24 cellular contexts compared by ENCODE assay signal in the genomic region with DNA sequence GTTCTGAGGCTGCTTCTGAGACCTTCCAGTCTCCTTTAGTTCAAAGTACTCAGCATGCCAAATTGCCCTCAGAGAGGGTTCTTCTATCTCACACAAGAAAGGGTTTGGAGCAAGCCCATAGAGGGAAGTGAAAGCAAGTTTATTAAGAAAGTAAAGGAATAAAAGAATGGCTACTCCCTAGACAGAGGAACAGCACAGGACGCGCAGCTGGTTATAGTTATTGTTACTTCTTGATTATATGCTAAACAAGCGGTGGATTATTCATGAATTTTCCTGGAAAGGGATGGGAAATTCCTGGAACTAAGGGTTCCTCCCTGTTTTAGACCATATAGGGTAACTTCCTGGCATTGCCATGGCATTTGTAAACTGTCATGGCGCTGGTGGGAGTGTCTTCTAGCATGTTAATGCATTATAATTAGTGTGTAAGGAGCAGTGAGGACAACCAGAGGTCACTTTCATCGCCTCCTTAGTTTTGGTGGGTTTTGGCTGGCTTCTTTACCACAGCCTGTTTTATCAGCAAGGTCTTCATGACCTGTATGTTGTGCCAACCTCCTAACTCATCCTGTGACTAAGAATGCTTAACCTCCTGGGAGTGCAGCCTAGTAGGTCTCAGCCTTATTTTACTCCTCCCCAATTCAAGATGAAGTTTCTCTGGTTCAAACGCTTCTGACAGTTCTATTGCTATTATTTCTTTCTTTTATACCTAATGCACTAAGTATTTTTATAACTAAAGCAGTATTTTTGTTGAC. TPM values are rescaled to one million over a fixed set of nuclear protein-coding genes. Genes with fewer than 3 reads are reported as not detected.
A peak's percentile ranks its signal among the peaks of the same experiment; 100 is the strongest.
DNase-seq lines count a peak whose midpoint lies in the region; ATAC-seq and TF ChIP-seq lines count a peak whose summit lies in the region.
"Had no signal": no experiment of that assay in that cellular context is flagged by ENCODE, and none has a peak within 500 bp of the region (broad histone marks: within the 10 kb centered on the region; RNA-seq: fewer than 3 reads in every experiment).

No MANE protein-coding gene starts in this region.

- H3K4me2 ChIP-seq in GM23248 (ENCODE audit: unreplicated experiment), result no peak overlapping the region
- H3K4me2 ChIP-seq: GM23338, SK-N-SH had no signal

- H3K9me3 Mint-ChIP-seq in dendritic cell treated with granulocyte-macrophage colony-stimulating factor and Interleukin-4, amounts not matched to agents 40 ng/mL and 50 ng/mL, for 4 days, result no peaks in the 10 kb centered on the region
- H3K9me3 Mint-ChIP-seq: activated naive CD8-positive, alpha-beta T cell treated with anti-CD3 and anti-CD28 coated beads for 36 hours; activated T-helper 17 cell treated with anti-CD3 and anti-CD28 coated beads, Interleukin-2, amount 50 U/mL, for 72 hours; GM23338; naive thymus-derived CD8-positive, alpha-beta T cell; T-helper 2 cell treated with Interferon-gamma antibody and Interleukin-4, amounts not matched to agents 5 μg/mL and 100 μg/mL, for 36 hours had no signal

- DNase-seq in GM23248 (peak; percentile 8), SIG-M5 (lab: John Stamatoyannopoulos, UW) (peak; percentile 34), pons (ENCODE audit: low spot score) (peak; percentile 35)
- DNase-seq: ACHN; activated naive CD8-positive, alpha-beta T cell treated with anti-CD3 and anti-CD28 coated beads for 36 hours; brain microvascular endothelial cell; IMR-90; mesendoderm; naive thymus-derived CD8-positive, alpha-beta T cell; NCI-H146; NCI-H2171 treated with DMSO at 0.1 percent for 48 hours; NCI-H748 treated with DMSO at 0.1 percent for 48 hours; SK-N-SH had no signal

- H3K36me3 Mint-ChIP-seq in dendritic cell treated with granulocyte-macrophage colony-stimulating factor and Interleukin-4, amounts not matched to agents 40 ng/mL and 50 ng/mL, for 4 days (ENCODE audit: low read depth), result no peaks in the 10 kb centered on the region
- H3K36me3 Mint-ChIP-seq: activated naive CD8-positive, alpha-beta T cell treated with anti-CD3 and anti-CD28 coated beads for 36 hours had no signal

- WGBS in GM23248 (ENCODE audit: low coverage in 1 of 2, low lambda C conversion rate in 2 of 2, missing lambda C conversion rate in 2 of 2), 2 experiments, result 65 to 67% methylated on average over 6 of the region's 6 CpGs

- H3K9ac ChIP-seq in GM23248, result no peak overlapping the region
- H3K9ac ChIP-seq: parathyroid adenoma, SK-N-SH had no signal

- ATAC-seq in GM18505 (IDR thresholded peaks at IDR 0.05; ENCODE audit: unreplicated experiment) (no peak), HG03457 (IDR thresholded peaks at IDR 0.05; ENCODE audit: unreplicated experiment) (no peak), GM19395 (IDR thresholded peaks at IDR 0.05; ENCODE audit: unreplicated experiment) (no peak), HG03432 (IDR thresholded peaks at IDR 0.05; ENCODE audit: unreplicated experiment) (no peak)
- ATAC-seq: activated T-helper 17 cell treated with anti-CD3 and anti-CD28 coated beads, Interleukin-2, amount 50 U/mL, for 72 hours; GM23338; naive thymus-derived CD8-positive, alpha-beta T cell had no signal

- no peaks in the 10 kb centered on the region for H4K20me1 ChIP-seq in GM23248 (ENCODE audit: insufficient read depth)

- no peak overlapping the region for H3K4me3 ChIP-seq in GM23248
- H3K4me3 ChIP-seq: GM23338 had no signal

- peaks cover 17% of the 10 kb centered on the region for H3K4me1 Mint-ChIP-seq in dendritic cell treated with granulocyte-macrophage colony-stimulating factor and Interleukin-4, amounts not matched to agents 40 ng/mL and 50 ng/mL, for 4 days (ENCODE audit: low read depth)
- H3K4me1 Mint-ChIP-seq: activated T-helper 17 cell treated with anti-CD3 and anti-CD28 coated beads, Interleukin-2, amount 50 U/mL, for 72 hours; GM23338; naive thymus-derived CD8-positive, alpha-beta T cell had no signal

- H3K27me3 ChIP-seq in GM23248 (replicated peaks; ENCODE audit: insufficient read depth), result peaks cover 33% of the 10 kb centered on the region

- H2AFZ ChIP-seq in GM23248, result no peak overlapping the region
- H2AFZ ChIP-seq: GM23338, parathyroid adenoma had no signal

- no peak for TF ChIP-seq POLR2A in GM18505 (IDR thresholded peaks at IDR 0.05; ENCODE audit: borderline replicate concordance, extremely low read depth, insufficient read depth, insufficient read length)

- no peaks in the 10 kb centered on the region for H3K36me3 ChIP-seq in GM23248 (ENCODE audit: low read depth)
- H3K36me3 ChIP-seq: brain microvascular endothelial cell had no signal

- H3K9me3 ChIP-seq in GM23248 (ENCODE audit: low read depth), result no peaks in the 10 kb centered on the region
- H3K9me3 ChIP-seq: SK-N-SH had no signal

- in situ Hi-C loops in GM23248 (cut with MboI), result no loop called here

- no peak overlapping the region for H3K27ac ChIP-seq in GM23248
- H3K27ac ChIP-seq: brain microvascular endothelial cell, C4-2B, parathyroid adenoma had no signal

- H3K4me1 ChIP-seq in GM23248 (ENCODE audit: insufficient read depth), result no peaks in the 10 kb centered on the region
- H3K4me1 ChIP-seq: parathyroid adenoma had no signal

- no peaks in the 10 kb centered on the region for H3K9me2 ChIP-seq in GM23248 (ENCODE audit: insufficient read depth)
- H3K9me2 ChIP-seq: SK-N-SH had no signal

- no peaks in the 10 kb centered on the region for H3F3A ChIP-seq in GM23248 (ENCODE audit: insufficient read depth)

- H3K27ac Mint-ChIP-seq in dendritic cell treated with granulocyte-macrophage colony-stimulating factor and Interleukin-4, amounts not matched to agents 40 ng/mL and 50 ng/mL, for 4 days, result peak overlapping the region; percentile 82
- H3K27ac Mint-ChIP-seq: activated naive CD8-positive, alpha-beta T cell treated with anti-CD3 and anti-CD28 coated beads for 36 hours; activated T-helper 17 cell treated with anti-CD3 and anti-CD28 coated beads, Interleukin-2, amount 50 U/mL, for 72 hours; GM23338; naive thymus-derived CD8-positive, alpha-beta T cell; T-helper 2 cell treated with Interferon-gamma antibody and Interleukin-4, amounts not matched to agents 5 μg/mL and 100 μg/mL, for 36 hours had no signal

- no peaks in the 10 kb centered on the region for H3K27me3 Mint-ChIP-seq in dendritic cell treated with granulocyte-macrophage colony-stimulating factor and Interleukin-4, amounts not matched to agents 40 ng/mL and 50 ng/mL, for 4 days
- H3K27me3 Mint-ChIP-seq: activated naive CD8-positive, alpha-beta T cell treated with anti-CD3 and anti-CD28 coated beads for 36 hours had no signal

- H3K4me3 Mint-ChIP-seq in dendritic cell treated with granulocyte-macrophage colony-stimulating factor and Interleukin-4, amounts not matched to agents 40 ng/mL and 50 ng/mL, for 4 days, result no peak overlapping the region
- H3K4me3 Mint-ChIP-seq: activated naive CD8-positive, alpha-beta T cell treated with anti-CD3 and anti-CD28 coated beads for 36 hours; activated T-helper 17 cell treated with anti-CD3 and anti-CD28 coated beads, Interleukin-2, amount 50 U/mL, for 72 hours; GM23338; naive thymus-derived CD8-positive, alpha-beta T cell; T-helper 2 cell treated with Interferon-gamma antibody and Interleukin-4, amounts not matched to agents 5 μg/mL and 100 μg/mL, for 36 hours had no signal

- H3K79me2 ChIP-seq in GM23248 (ENCODE audit: insufficient read depth), result no peaks in the 10 kb centered on the region
- H3K79me2 ChIP-seq: parathyroid adenoma had no signal

- intact Hi-C loops in dendritic cell treated with granulocyte-macrophage colony-stimulating factor and Interleukin-4, amounts not matched to agents 40 ng/mL and 50 ng/mL, for 4 days (cut with micrococcal nuclease), result no loop called here

RNA-seq across cellular contexts. Expression of a gene that starts 26.3 kb away (rescaled TPM):
- total RNA-seq in GM23248 (2014; rRNA removed; shearing (Covaris generic)), result not detected in 2 replicates
- polyA plus RNA-seq in GM23248 (2016; fragmentation: Nextera tagmentation; extraction: Ambion mirVana), result not detected in 2 replicates
- total RNA-seq: MCF 10A had no signal
- polyA plus RNA-seq: naive thymus-derived CD8-positive, alpha-beta T cell had no signal

RNA-seq across cellular contexts. Expression of a gene that starts 26.4 kb away (rescaled TPM):
- 25.7 and 30.5 TPM in 2 replicates for total RNA-seq in GM23248 (2014; rRNA removed; shearing (Covaris generic))
- 28.9 and 29.7 TPM in 2 replicates for polyA plus RNA-seq in GM23248 (2016; fragmentation: Nextera tagmentation; extraction: Ambion mirVana)
